32 cellular contexts compared by ENCODE assay signal in the genomic region with DNA sequence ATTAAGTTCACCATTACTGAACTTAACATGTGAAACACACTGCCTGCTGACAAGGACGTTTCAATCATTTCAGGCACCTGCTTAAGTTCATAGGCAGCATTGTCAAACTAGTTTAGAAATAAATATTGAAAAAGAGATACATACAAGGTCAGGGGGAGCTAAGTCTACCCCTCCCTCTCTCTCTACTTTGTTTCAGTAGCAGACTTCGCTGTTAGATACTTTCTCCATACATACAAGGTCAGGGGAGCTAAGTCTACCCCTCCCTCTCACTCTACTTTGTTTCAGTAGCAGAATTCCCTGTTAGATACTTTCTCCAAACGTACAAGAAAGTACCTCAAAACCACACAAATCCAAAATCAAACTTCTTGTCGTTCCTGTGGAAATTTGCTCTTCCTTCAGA.
"Had no signal": no experiment of that assay in that cellular context is flagged by ENCODE, and none has a peak within 500 bp of the region (broad histone marks: within the 10 kb centered on the region; RNA-seq: fewer than 3 reads in every experiment).

No MANE protein-coding gene starts in this region.

- DNase-seq: activated CD4-positive, alpha-beta memory T cell treated with anti-CD3 and anti-CD28 coated beads, Interleukin-2, amount 10 ng/mL, durations not matched to agents 7 days and 5 days; activated CD4-positive, alpha-beta T cell treated with anti-CD3 and anti-CD28 coated beads for 1 hour; activated CD4-positive, alpha-beta T cell treated with anti-CD3 and anti-CD28 coated beads for 36 hours; activated CD4-positive, alpha-beta T cell treated with anti-CD3 and anti-CD28 coated beads for 48 hours; activated CD4-positive, alpha-beta T cell treated with anti-CD3 and anti-CD28 coated beads, Interleukin-2, amount 10 ng/mL, durations not matched to agents 7 days and 5 days; activated CD4-positive, alpha-beta T cell treated with anti-CD3 and anti-CD28 coated beads, Interleukin-2, amount 50 U/mL, for 48 hours; activated CD4-positive, CD25-positive, alpha-beta regulatory T cell; activated CD8-positive, alpha-beta memory T cell treated with anti-CD3 and anti-CD28 coated beads for 24 hours; activated CD8-positive, alpha-beta memory T cell treated with anti-CD3 and anti-CD28 coated beads, Interleukin-2, amount 10 ng/mL, durations not matched to agents 7 days and 5 days; activated CD8-positive, alpha-beta memory T cell treated with anti-CD3 and anti-CD28 coated beads, Interleukin-2, amount 50 U/mL, for 48 hours; activated CD8-positive, alpha-beta T cell treated with anti-CD3 and anti-CD28 coated beads, Interleukin-2, amount 10 ng/mL, durations not matched to agents 7 days and 5 days; activated effector memory CD4-positive, alpha-beta T cell treated with Interleukin-2 at 50 U/mL for 16 hours; activated gamma-delta T cell; activated naive CD4-positive, alpha-beta T cell treated with anti-CD3 and anti-CD28 coated beads, Interleukin-2, amount 10 ng/mL, durations not matched to agents 7 days and 5 days; activated naive CD4-positive, alpha-beta T cell treated with Interleukin-2 at 50 U/mL for 16 hours; activated naive CD8-positive, alpha-beta T cell treated with anti-CD3 and anti-CD28 coated beads, Interleukin-2, amount 10 ng/mL, durations not matched to agents 7 days and 5 days; activated naive CD8-positive, alpha-beta T cell treated with anti-CD3 and anti-CD28 coated beads, Interleukin-2, amount 50 U/mL, for 24 hours; activated T-cell treated with anti-CD3 and anti-CD28 coated beads, Interleukin-2, amount 50 U/mL, for 24 hours; activated T-cell treated with anti-CD3 and anti-CD28 coated beads, Interleukin-2, amount 50 U/mL, for 48 hours; amygdala; anterior cingulate cortex; brain microvascular endothelial cell; central memory CD4-positive, alpha-beta T cell; T-helper 1 cell; T-helper 2 cell; T-helper 9 cell; WERI-Rb-1 had no signal

- H3K36me3 ChIP-seq: ascending aorta, brain microvascular endothelial cell, breast epithelium, WERI-Rb-1 had no signal

- FAIRE-seq: TTC549 had no signal

- H3K4me3 ChIP-seq: ascending aorta, breast epithelium had no signal

- H3K27me3 ChIP-seq: ascending aorta, brain microvascular endothelial cell, breast epithelium had no signal

- H3K9me3 ChIP-seq: ascending aorta, breast epithelium had no signal

- ATAC-seq: activated CD4-positive, alpha-beta T cell treated with anti-CD3 and anti-CD28 coated beads for 36 hours; activated CD4-positive, CD25-positive, alpha-beta regulatory T cell treated with anti-CD3 and anti-CD28 coated beads, Interleukin-2, amount 50 U/mL, for 24 hours; activated CD8-positive, alpha-beta memory T cell treated with anti-CD3 and anti-CD28 coated beads, Interleukin-2, amount 10 ng/mL, durations not matched to agents 7 days and 5 days; activated CD8-positive, alpha-beta T cell treated with anti-CD3 and anti-CD28 coated beads, Interleukin-2, amount 10 ng/mL, durations not matched to agents 7 days and 5 days; activated naive CD8-positive, alpha-beta T cell treated with anti-CD3 and anti-CD28 coated beads, Interleukin-2, amount 50 U/mL, for 24 hours; WTC11 had no signal

- H3K4me1 ChIP-seq: breast epithelium had no signal

- H3K27ac ChIP-seq: ascending aorta, brain microvascular endothelial cell, breast epithelium, WERI-Rb-1 had no signal
